ENCODE assay signal across 12 cellular contexts in the genomic region with DNA sequence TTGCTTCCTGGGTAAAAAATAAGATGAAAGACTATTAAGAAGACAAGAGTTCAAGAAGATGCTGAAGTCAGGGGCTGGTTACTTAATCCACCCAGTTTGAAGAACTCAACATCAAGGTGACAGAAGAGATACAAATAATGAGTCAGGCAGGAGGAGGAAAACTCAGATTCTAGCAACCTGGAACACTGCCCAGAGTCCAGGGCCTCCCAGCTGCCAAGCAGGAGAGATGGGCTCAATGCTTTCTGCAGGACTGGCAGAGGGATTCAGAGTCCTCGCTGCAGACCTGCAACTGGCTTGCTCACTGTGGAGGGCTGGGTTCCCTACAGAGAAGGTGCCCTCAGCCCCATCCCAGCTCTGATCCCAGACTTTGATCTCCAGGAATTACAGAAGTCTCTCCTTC. TPM values are rescaled to one million over a fixed set of nuclear protein-coding genes. Genes with fewer than 3 reads are reported as not detected.
DNase-seq lines count a peak whose midpoint lies in the region; FAIRE-seq and TF ChIP-seq lines count a peak whose summit lies in the region.
"Had no signal": no experiment of that assay in that cellular context is flagged by ENCODE, and none has a peak within 500 bp of the region (broad histone marks: within the 10 kb centered on the region; RNA-seq: fewer than 3 reads in every experiment).

No MANE protein-coding gene starts in this region.

- H3K4me3 ChIP-seq in bronchial epithelial cell (ENCODE audit: low read depth, low read length) (no peak overlapping the region), testis (no peak overlapping the region)
- H3K4me3 ChIP-seq: left lung had no signal

- intact Hi-C loops in testis (cut with DNase I; ENCODE audit: low total_unique reads), result no loop called here

- no peaks in the 10 kb centered on the region for H3K27me3 ChIP-seq in bronchial epithelial cell (ENCODE audit: control insufficient read depth, insufficient read depth, low read length)
- no peaks in the 10 kb centered on the region for H3K27me3 ChIP-seq in testis
- H3K27me3 ChIP-seq: left lung had no signal

- no peaks in the 10 kb centered on the region for H3K9me3 ChIP-seq in testis
- H3K9me3 ChIP-seq: left lung had no signal

- FAIRE-seq in bronchial epithelial cell (lab: Jason Lieb, UNC) (no peak), RCC 7860 (lab: Jason Lieb, UNC) (no peak)
- FAIRE-seq: GM12891 had no signal

- WGBS in testis, 2 donors, result 64 to 88% methylated on average over 1 of the region's 1 CpG

- TF ChIP-seq CTCF in bronchial epithelial cell (IDR thresholded peaks at IDR 0.05; ENCODE audit: insufficient read depth, low read length, severe bottlenecking) (no peak), testis (IDR thresholded peaks at IDR 0.05) (no peak)

- peak; percentile 84 for DNase-seq in NCI-H1694 (lab: John Stamatoyannopoulos, UW)
- peak; percentile 78 for DNase-seq in bronchial epithelial cell (ENCODE audit: low read depth)
- DNase-seq in inferior parietal cortex (ENCODE audit: extremely low spot score), result peak; percentile 68
- peak; percentile 80 for DNase-seq in testis
- no peak for DNase-seq in COR-L47 (lab: John Stamatoyannopoulos, UW)
- DNase-seq in NCI-H524 treated with DMSO at 0.1 percent for 48 hours (lab: John Stamatoyannopoulos, UW), result no peak
- no peak for DNase-seq in RCC 7860 (ENCODE audit: low spot score)
- DNase-seq: left lung, NCI-H1105 treated with DMSO at 0.1 percent for 48 hours, T-helper 1 cell had no signal

- no peak for TF ChIP-seq POLR2A in testis (IDR thresholded peaks at IDR 0.05)

- H3K4me1 ChIP-seq in testis, result peaks cover 39% of the 10 kb centered on the region

- no peak overlapping the region for H3K27ac ChIP-seq in testis
- H3K27ac ChIP-seq: left lung had no signal

- H3K36me3 ChIP-seq in bronchial epithelial cell (ENCODE audit: control insufficient read depth, insufficient read depth, low read length), result no peaks in the 10 kb centered on the region
- H3K36me3 ChIP-seq in testis (ENCODE audit: low read depth, missing control alignments), result no peaks in the 10 kb centered on the region
- H3K36me3 ChIP-seq: left lung had no signal

RNA-seq across cellular contexts. Expression of a gene that starts 28.6 kb away (rescaled TPM):
- total RNA-seq in bronchial epithelial cell (not detected in 2 replicates), testis (under 1 TPM; 0.19 to 0.24 TPM)
- not detected for polyA plus RNA-seq in testis (ENCODE audit: insufficient read depth, low read depth, low replicate concordance)
- total RNA-seq: osteocyte had no signal

RNA-seq across cellular contexts. Expression of a gene that starts 35.8 kb away (rescaled TPM):
- 1.1 and 9.0 TPM in 2 replicates for total RNA-seq in bronchial epithelial cell
- total RNA-seq in testis, result 10 to 100 TPM; 78.2 to 94.2 TPM
- polyA plus RNA-seq in testis (ENCODE audit: insufficient read depth, low read depth, low replicate concordance), result 73.5 TPM

RNA-seq across cellular contexts. Expression of a gene that starts 42.9 kb away (rescaled TPM):
- not detected in 2 replicates for total RNA-seq in bronchial epithelial cell
- not detected for total RNA-seq in testis
- polyA plus RNA-seq in testis (ENCODE audit: insufficient read depth, low read depth, low replicate concordance), result not detected
- total RNA-seq: left lung, osteocyte had no signal

RNA-seq across cellular contexts. Expression of a gene that starts 52.4 kb away (rescaled TPM):
- total RNA-seq in bronchial epithelial cell (51.9 and 59.1 TPM in 2 replicates), testis (10 to 100 TPM; 17.7 to 26.9 TPM)
- polyA plus RNA-seq in testis (ENCODE audit: insufficient read depth, low read depth, low replicate concordance), result 60.8 TPM

RNA-seq across cellular contexts. Expression of a gene that starts 52.7 kb away (rescaled TPM):
- total RNA-seq in bronchial epithelial cell, result 45.3 and 45.5 TPM in 2 replicates
- total RNA-seq in testis, result 100 to 1,000 TPM; 209 to 216 TPM
- 151 TPM for polyA plus RNA-seq in testis (ENCODE audit: insufficient read depth, low read depth, low replicate concordance)

Comparison
In these comparisons a context has a peak if more than half of its experiments do, and no peak if none do; other contexts are left out.
1. DNase-seq: peak in NCI-H1694 (single experiment), bronchial epithelial cell (single experiment), inferior parietal cortex (single experiment) and testis (single experiment); none in COR-L47 (single experiment), NCI-H524 treated with DMSO at 0.1 percent for 48 hours (single experiment) and RCC 7860 (single experiment).